ENCODE assay signal across 18 cellular contexts in the genomic region with DNA sequence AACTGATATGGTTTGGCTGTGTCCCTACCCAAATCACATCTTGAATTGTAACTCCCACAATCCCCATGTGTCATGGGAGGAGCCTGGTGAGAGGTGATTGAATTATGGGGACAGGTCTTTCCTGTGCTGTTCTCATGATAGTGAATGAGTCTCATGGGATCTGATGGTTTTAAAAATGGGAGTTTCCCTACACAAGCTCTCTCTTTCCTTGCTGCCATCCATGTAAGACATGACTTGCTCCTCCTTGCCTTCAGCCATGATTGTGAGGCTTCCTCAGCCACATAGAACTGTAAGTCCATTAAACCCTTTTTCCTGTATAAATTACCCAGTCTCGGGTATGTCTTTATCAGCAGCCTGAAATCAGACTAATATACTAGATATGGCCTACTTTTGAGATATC. TPM values are rescaled to one million over a fixed set of nuclear protein-coding genes. Genes with fewer than 3 reads are reported as not detected.
DNase-seq lines count a peak whose midpoint lies in the region; ATAC-seq, FAIRE-seq and TF ChIP-seq lines count a peak whose summit lies in the region.
"Not testable (repeated sequence)": the region's sequence is repeated elsewhere in the genome, so short reads cannot be mapped to it uniquely, and the experiment has no call there.
"Had no signal": no experiment of that assay in that cellular context is flagged by ENCODE, and none has a peak within 500 bp of the region (broad histone marks: within the 10 kb centered on the region; RNA-seq: fewer than 3 reads in every experiment).

No MANE protein-coding gene starts in this region.

- not testable (repeated sequence) for H3K4me3 ChIP-seq in BE2C (ENCODE audit: low read depth, low read length)

- not testable (repeated sequence) for H3K27me3 ChIP-seq in BE2C

- H3K27ac Mint-ChIP-seq in T-helper 2 cell treated with Interferon-gamma antibody and Interleukin-4, amounts not matched to agents 5 μg/mL and 100 μg/mL, for 36 hours; activated naive CD4-positive, alpha-beta T cell treated with anti-CD3 and anti-CD28 coated beads, Interleukin-2, amount 50 U/mL, for 24 hours: not testable (repeated sequence)
- peak overlapping the region; percentile 88 for H3K27ac Mint-ChIP-seq in activated T-cell treated with anti-CD3 and anti-CD28 coated beads, Interleukin-2, amount 50 U/mL, for 72 hours
- peak overlapping the region in 1 of 2 donors; percentile 99 for H3K27ac Mint-ChIP-seq in effector memory CD8-positive, alpha-beta T cell
- H3K27ac Mint-ChIP-seq in natural killer cell: peak overlapping the region; percentile 87 to 93
- H3K27ac Mint-ChIP-seq in stimulated activated effector memory CD8-positive, alpha-beta T cell treated with anti-CD3 and anti-CD28 coated beads, Interleukin-12 subunit alpha, Interleukin-12 subunit beta, amount 100 ng/mL, for 72 hours: peak overlapping the region; percentile 62

- FAIRE-seq in GM19239 (lab: Jason Lieb, UNC): peak; percentile 23

- intact Hi-C loops in natural killer cell (cut with micrococcal nuclease): not testable (repeated sequence)

- not testable (repeated sequence) for H3K27me3 Mint-ChIP-seq in T-helper 2 cell treated with Interferon-gamma antibody and Interleukin-4, amounts not matched to agents 5 μg/mL and 100 μg/mL, for 36 hours (ENCODE audit: low read depth); activated T-cell treated with anti-CD3 and anti-CD28 coated beads, Interleukin-2, amount 50 U/mL, for 72 hours (ENCODE audit: low read depth); activated naive CD4-positive, alpha-beta T cell treated with anti-CD3 and anti-CD28 coated beads, Interleukin-2, amount 50 U/mL, for 24 hours; effector memory CD8-positive, alpha-beta T cell; natural killer cell (ENCODE audit: low read depth in 2 of 2)

- not testable (repeated sequence) for ATAC-seq in activated T-cell treated with anti-CD3 and anti-CD28 coated beads, Interleukin-2, amount 50 U/mL, for 72 hours (replicated peaks in 1 of 2); effector memory CD8-positive, alpha-beta T cell (replicated peaks); natural killer cell; stimulated activated effector memory CD8-positive, alpha-beta T cell treated with anti-CD3 and anti-CD28 coated beads, Interleukin-12 subunit alpha, Interleukin-12 subunit beta, amount 100 ng/mL, for 72 hours

- H3K4me1 Mint-ChIP-seq in T-helper 2 cell treated with Interferon-gamma antibody and Interleukin-4, amounts not matched to agents 5 μg/mL and 100 μg/mL, for 36 hours (ENCODE audit: low read depth): peaks cover 49% of the 10 kb centered on the region
- peaks cover 63% of the 10 kb centered on the region for H3K4me1 Mint-ChIP-seq in activated T-cell treated with anti-CD3 and anti-CD28 coated beads, Interleukin-2, amount 50 U/mL, for 72 hours (ENCODE audit: low read depth)
- H3K4me1 Mint-ChIP-seq in activated naive CD4-positive, alpha-beta T cell treated with anti-CD3 and anti-CD28 coated beads, Interleukin-2, amount 50 U/mL, for 24 hours: peaks cover 56% of the 10 kb centered on the region
- peaks cover 31 to 58% of the 10 kb centered on the region in 2 donors for H3K4me1 Mint-ChIP-seq in effector memory CD8-positive, alpha-beta T cell (ENCODE audit: low read depth in 2 of 2)
- H3K4me1 Mint-ChIP-seq in natural killer cell: peaks cover 79 to 82% of the 10 kb centered on the region in 2 donors
- H3K4me1 Mint-ChIP-seq in stimulated activated effector memory CD8-positive, alpha-beta T cell treated with anti-CD3 and anti-CD28 coated beads, Interleukin-12 subunit alpha, Interleukin-12 subunit beta, amount 100 ng/mL, for 72 hours: peaks cover 48% of the 10 kb centered on the region

- not testable (repeated sequence) for H3K4me1 ChIP-seq in BE2C

- H3K36me3 Mint-ChIP-seq in T-helper 2 cell treated with Interferon-gamma antibody and Interleukin-4, amounts not matched to agents 5 μg/mL and 100 μg/mL, for 36 hours (ENCODE audit: low read depth): peaks cover 16% of the 10 kb centered on the region
- H3K36me3 Mint-ChIP-seq in activated T-cell treated with anti-CD3 and anti-CD28 coated beads, Interleukin-2, amount 50 U/mL, for 72 hours (ENCODE audit: insufficient read depth in 2 of 2): peaks cover 12 to 13% of the 10 kb centered on the region in 2 donors
- H3K36me3 Mint-ChIP-seq in activated naive CD4-positive, alpha-beta T cell treated with anti-CD3 and anti-CD28 coated beads, Interleukin-2, amount 50 U/mL, for 24 hours: peaks cover 13% of the 10 kb centered on the region
- H3K36me3 Mint-ChIP-seq in effector memory CD8-positive, alpha-beta T cell (ENCODE audit: insufficient read depth): peaks cover 30% of the 10 kb centered on the region
- H3K36me3 Mint-ChIP-seq in natural killer cell: not testable (repeated sequence)
- H3K36me3 Mint-ChIP-seq in stimulated activated effector memory CD8-positive, alpha-beta T cell treated with anti-CD3 and anti-CD28 coated beads, Interleukin-12 subunit alpha, Interleukin-12 subunit beta, amount 100 ng/mL, for 72 hours: peaks cover 24% of the 10 kb centered on the region

- DNase-seq in BE2C: peak; percentile 14
- DNase-seq in GM19239 (ENCODE audit: insufficient read length, low spot score); T-helper 2 cell treated with Interferon-gamma antibody and Interleukin-4, amounts not matched to agents 5 μg/mL and 100 μg/mL, for 36 hours (ENCODE audit: low spot score); activated T-cell treated with anti-CD3 and anti-CD28 coated beads, Interleukin-2, amount 50 U/mL, for 72 hours; effector memory CD8-positive, alpha-beta T cell; natural killer cell; stimulated activated effector memory CD8-positive, alpha-beta T cell treated with anti-CD3 and anti-CD28 coated beads, Interleukin-12 subunit alpha, Interleukin-12 subunit beta, amount 100 ng/mL, for 72 hours (ENCODE audit: low spot score in 2 of 2): not testable (repeated sequence)

- not testable (repeated sequence) for H3K36me3 ChIP-seq in BE2C

- TF ChIP-seq CTCF in BE2C (IDR thresholded peaks at IDR 0.05; ENCODE audit: low read depth, low read length); natural killer cell (IDR thresholded peaks at IDR 0.05): not testable (repeated sequence)

- H3K9me3 Mint-ChIP-seq in T-helper 2 cell treated with Interferon-gamma antibody and Interleukin-4, amounts not matched to agents 5 μg/mL and 100 μg/mL, for 36 hours; activated T-cell treated with anti-CD3 and anti-CD28 coated beads, Interleukin-2, amount 50 U/mL, for 72 hours; activated naive CD4-positive, alpha-beta T cell treated with anti-CD3 and anti-CD28 coated beads, Interleukin-2, amount 50 U/mL, for 24 hours; effector memory CD8-positive, alpha-beta T cell; natural killer cell; stimulated activated effector memory CD8-positive, alpha-beta T cell treated with anti-CD3 and anti-CD28 coated beads, Interleukin-12 subunit alpha, Interleukin-12 subunit beta, amount 100 ng/mL, for 72 hours: not testable (repeated sequence)

- H3K4me3 Mint-ChIP-seq in T-helper 2 cell treated with Interferon-gamma antibody and Interleukin-4, amounts not matched to agents 5 μg/mL and 100 μg/mL, for 36 hours: peak overlapping the region; percentile 31
- H3K4me3 Mint-ChIP-seq in activated T-cell treated with anti-CD3 and anti-CD28 coated beads, Interleukin-2, amount 50 U/mL, for 72 hours: peak overlapping the region; percentile 4 to 51
- H3K4me3 Mint-ChIP-seq in activated naive CD4-positive, alpha-beta T cell treated with anti-CD3 and anti-CD28 coated beads, Interleukin-2, amount 50 U/mL, for 24 hours: peak overlapping the region; percentile 24
- H3K4me3 Mint-ChIP-seq in effector memory CD8-positive, alpha-beta T cell: peak overlapping the region; percentile 8 to 28
- peak overlapping the region; percentile 29 for H3K4me3 Mint-ChIP-seq in natural killer cell
- H3K4me3 Mint-ChIP-seq in stimulated activated effector memory CD8-positive, alpha-beta T cell treated with anti-CD3 and anti-CD28 coated beads, Interleukin-12 subunit alpha, Interleukin-12 subunit beta, amount 100 ng/mL, for 72 hours: not testable (repeated sequence)

- not testable (repeated sequence) for H3K9me3 ChIP-seq in BE2C

RNA-seq across cellular contexts. Expression of a gene that starts 2.9 kb away (rescaled TPM):
- 5.7 TPM for polyA plus RNA-seq in BE2C (2012; ENCODE audit: insufficient read depth, insufficient read length, low read depth)
- 10 to 100 TPM; 16.7 to 17.6 TPM for total RNA-seq in activated T-cell treated with anti-CD3 and anti-CD28 coated beads, Interleukin-2, amount 50 U/mL, for 72 hours
- total RNA-seq in natural killer cell: 10 to 100 TPM in 1 of 3 donors, 1 to 10 TPM in 2; 7.8 to 11.7 (median 9.7) TPM

RNA-seq across cellular contexts. Expression of a gene that starts 57.9 kb away (rescaled TPM):
- polyA plus RNA-seq in BE2C (2012; ENCODE audit: insufficient read depth, insufficient read length, low read depth): not detected
- total RNA-seq in activated T-cell treated with anti-CD3 and anti-CD28 coated beads, Interleukin-2, amount 50 U/mL, for 72 hours: not detected
- total RNA-seq in natural killer cell: not detected
- total RNA-seq: CD8-positive, alpha-beta T cell; G401; GM12878; GM23248; H4; HFFc6; HT1080; IMR-90 had no signal
- polyA plus RNA-seq: A549, CD14-positive monocyte, GM12878, GM23248, IMR-90 had no signal
